In genomic region chr3:49787536-49787935, GRCh38 we compare ENCODE assay signal across 10 cellular contexts. TPM values are rescaled to one million over a fixed set of nuclear protein-coding genes. Genes with fewer than 3 reads are reported as not detected.
DNase-seq lines count a peak whose midpoint lies in the region; ATAC-seq and TF ChIP-seq lines count a peak whose summit lies in the region.
"Had no signal": no experiment of that assay in that cellular context is flagged by ENCODE, and none has a peak within 500 bp of the region (broad histone marks: within the 10 kb centered on the region; RNA-seq: fewer than 3 reads in every experiment).

No MANE protein-coding gene starts in this region.

- peaks cover 1% of the 10 kb centered on the region for H3K36me3 Mint-ChIP-seq in chondrocyte (ENCODE audit: low read depth)
- peaks cover 4% of the 10 kb centered on the region for H3K36me3 Mint-ChIP-seq in osteocyte (ENCODE audit: unreplicated experiment)

- no peak overlapping the region for H3K4me3 Mint-ChIP-seq in chondrocyte (ENCODE audit: unreplicated experiment)
- H3K4me3 Mint-ChIP-seq in osteocyte (ENCODE audit: unreplicated experiment): peak overlapping the region; percentile 86

- H3K4me1 Mint-ChIP-seq in chondrocyte (ENCODE audit: low read depth) (peaks cover 24% of the 10 kb centered on the region), osteocyte (ENCODE audit: unreplicated experiment) (peaks cover 24% of the 10 kb centered on the region)

- H3K4me2 ChIP-seq in BLaER1 (peak overlapping the region; percentile 99), DOHH2 (ENCODE audit: low read length) (peak overlapping the region; percentile 98)

- H3K9me3 Mint-ChIP-seq in chondrocyte (ENCODE audit: low read depth) (no peaks in the 10 kb centered on the region), osteocyte (ENCODE audit: unreplicated experiment) (no peaks in the 10 kb centered on the region)

- peaks cover 38% of the 10 kb centered on the region for H3K79me2 ChIP-seq in DOHH2 (ENCODE audit: control insufficient read depth, low read length)

- DNase-seq in chondrocyte (ENCODE audit: low spot score): no peak
- DNase-seq in osteocyte (ENCODE audit: extremely low spot score, unreplicated experiment): no peak
- DNase-seq in cerebellar cortex (ENCODE audit: low spot score): no peak
- no peak for DNase-seq in foreskin melanocyte
- DNase-seq: NCI-H146 had no signal

- H3K4me1 ChIP-seq in BLaER1 (peaks cover 60% of the 10 kb centered on the region), DOHH2 (ENCODE audit: control insufficient read depth, low read length) (peaks cover 37% of the 10 kb centered on the region)

- peak overlapping the region; percentile 92; the same call in 1 of the 2 replicates for H3K27ac ChIP-seq in BLaER1
- H3K27ac ChIP-seq in DOHH2 (ENCODE audit: low read depth, low read length): no peak overlapping the region

- H3K9me3 ChIP-seq in BLaER1 (no peaks in the 10 kb centered on the region), DOHH2 (ENCODE audit: control insufficient read depth, insufficient read depth, low read length) (no peaks in the 10 kb centered on the region)

- peaks cover 18% of the 10 kb centered on the region for H3K36me3 ChIP-seq in BLaER1
- H3K36me3 ChIP-seq in DOHH2 (ENCODE audit: control insufficient read depth, low read length): peaks cover 16% of the 10 kb centered on the region

- H3F3A ChIP-seq in DOHH2 (ENCODE audit: control insufficient read depth, insufficient read depth): peaks cover 5% of the 10 kb centered on the region

- H3K27ac Mint-ChIP-seq in chondrocyte (ENCODE audit: unreplicated experiment) (peak overlapping the region; percentile 12), osteocyte (ENCODE audit: unreplicated experiment) (peak overlapping the region; percentile 97)

- 0 out of 2 replicates have a peak overlapping the region, but pooled peaks have one; percentile 92 for H3K9ac ChIP-seq in BLaER1

- H3K27me3 Mint-ChIP-seq in chondrocyte (ENCODE audit: low read depth) (no peaks in the 10 kb centered on the region), osteocyte (ENCODE audit: unreplicated experiment) (no peaks in the 10 kb centered on the region)

- H3K27me3 ChIP-seq in BLaER1 (no peaks in the 10 kb centered on the region), DOHH2 (ENCODE audit: control insufficient read depth, low read length) (no peaks in the 10 kb centered on the region)

- TF ChIP-seq CTCF in DOHH2 (IDR thresholded peaks at IDR 0.05; ENCODE audit: low read depth, low read length, poor library complexity, severe bottlenecking) (no peak), chondrocyte (IDR thresholded peaks at IDR 0.05) (no peak), osteocyte (IDR thresholded peaks at IDR 0.05) (no peak)

- peaks cover 22% of the 10 kb centered on the region; the same call in 1 of the 2 replicates for H4K20me1 ChIP-seq in BLaER1
- H4K20me1 ChIP-seq in DOHH2 (ENCODE audit: control insufficient read depth, insufficient read depth, low read depth, low read length): no peaks in the 10 kb centered on the region

- H3K9me2 ChIP-seq in DOHH2 (replicated peaks; ENCODE audit: control insufficient read depth, low read length): no peaks in the 10 kb centered on the region

- H3K4me3 ChIP-seq in BLaER1: no peak overlapping the region
- peak overlapping the region; percentile 88; the same call in 1 of the 2 replicates for H3K4me3 ChIP-seq in DOHH2 (ENCODE audit: low read length)

- no peak for ATAC-seq in HG02763 (IDR thresholded peaks at IDR 0.05; ENCODE audit: unreplicated experiment)
- no peak for ATAC-seq in HG02870 (IDR thresholded peaks at IDR 0.05; ENCODE audit: unreplicated experiment)

RNA-seq across cellular contexts. Expression of gene IP6K1, which starts 1.2 kb away (rescaled TPM):
- total RNA-seq in chondrocyte: 38.9 to 44.4 TPM (median 40.1 TPM) in 3 replicates
- 60.1 and 66.9 TPM in 2 replicates for total RNA-seq in osteocyte

RNA-seq across cellular contexts. Expression of gene CDHR4, which starts 12.1 kb away (rescaled TPM):
- not detected in 3 replicates for total RNA-seq in chondrocyte
- not detected in 2 replicates for total RNA-seq in osteocyte
- total RNA-seq: mononuclear cell had no signal

RNA-seq across cellular contexts. Expression of gene INKA1, which starts 15.5 kb away (rescaled TPM):
- 4.1 to 7.9 TPM (median 7.9 TPM) in 3 replicates for total RNA-seq in chondrocyte
- 5.1 and 5.2 TPM in 2 replicates for total RNA-seq in osteocyte

RNA-seq across cellular contexts. Expression of gene UBA7, which starts 26.2 kb away (rescaled TPM):
- 25.6 to 45.3 TPM (median 26.3 TPM) in 3 replicates for total RNA-seq in chondrocyte
- total RNA-seq in osteocyte: 63.2 and 63.6 TPM in 2 replicates
